Comparison of ENCODE assay signal across 3 cellular contexts in the genomic region with DNA sequence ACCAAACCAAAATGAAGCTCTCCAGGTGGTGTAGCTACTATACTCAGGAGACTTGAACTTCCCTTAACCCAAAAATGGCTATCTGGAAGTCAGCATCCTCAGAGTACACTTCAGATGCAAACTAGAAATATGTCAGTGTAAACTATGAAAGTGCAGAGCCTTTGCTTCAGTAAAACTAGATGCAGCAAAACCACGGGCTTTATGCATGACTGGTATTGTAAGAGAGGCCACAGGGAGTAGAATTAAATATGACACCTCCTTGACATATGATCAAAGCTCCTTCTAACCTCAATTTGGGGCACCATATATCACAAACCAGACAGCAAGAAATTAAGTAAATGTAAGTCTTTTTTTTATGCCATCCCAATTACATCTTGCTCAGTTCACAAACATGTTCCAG. TPM values are rescaled to one million over a fixed set of nuclear protein-coding genes. Genes with fewer than 3 reads are reported as not detected.
"Had no signal": no experiment of that assay in that cellular context is flagged by ENCODE, and none has a peak within 500 bp of the region (broad histone marks: within the 10 kb centered on the region; RNA-seq: fewer than 3 reads in every experiment).

No MANE protein-coding gene starts in this region.

RNA-seq across cellular contexts. Expression of a gene that starts 48.2 kb away (rescaled TPM):
- total RNA-seq: kidney, mononuclear cell had no signal
- polyA plus RNA-seq: naive thymus-derived CD8-positive, alpha-beta T cell had no signal
